9 cellular contexts compared by ENCODE assay signal in the genomic region with DNA sequence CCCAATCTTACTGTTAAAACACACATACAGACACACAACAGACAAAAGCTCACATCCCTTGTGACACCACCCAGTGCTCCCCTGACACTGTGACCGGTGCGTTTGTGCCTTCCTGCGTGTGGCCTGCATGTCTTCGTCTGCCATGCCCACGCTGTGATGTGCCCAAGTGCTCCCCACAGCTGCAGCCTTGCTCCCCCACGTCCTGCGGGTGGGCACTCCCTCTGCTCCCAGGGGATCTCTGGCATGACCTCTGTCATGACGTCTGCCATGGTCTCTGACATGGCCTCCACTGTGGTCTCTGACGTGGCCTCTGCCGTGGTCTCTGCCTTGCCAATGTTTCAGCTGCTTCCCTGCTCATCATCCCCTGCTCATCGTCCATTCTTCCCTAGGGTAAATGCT.
A peak's percentile ranks its signal among the peaks of the same experiment; 100 is the strongest.
DNase-seq lines count a peak whose midpoint lies in the region; ATAC-seq and TF ChIP-seq lines count a peak whose summit lies in the region.
"Had no signal": no experiment of that assay in that cellular context is flagged by ENCODE, and none has a peak within 500 bp of the region (broad histone marks: within the 10 kb centered on the region; RNA-seq: fewer than 3 reads in every experiment).

No MANE protein-coding gene starts in this region.

- peaks cover 5% of the 10 kb centered on the region for H3K36me3 Mint-ChIP-seq in T-helper 2 cell treated with Interferon-gamma antibody and Interleukin-4, amounts not matched to agents 5 μg/mL and 100 μg/mL, for 36 hours (ENCODE audit: low read depth)
- H3K36me3 Mint-ChIP-seq in naive thymus-derived CD8-positive, alpha-beta T cell, result no peaks in the 10 kb centered on the region

- H3K4me3 Mint-ChIP-seq in T-helper 2 cell treated with Interferon-gamma antibody and Interleukin-4, amounts not matched to agents 5 μg/mL and 100 μg/mL, for 36 hours, result peak overlapping the region; percentile 94
- peak overlapping the region; percentile 81 to 96 (median 89) for H3K4me3 Mint-ChIP-seq in naive thymus-derived CD8-positive, alpha-beta T cell

- peaks cover 2% of the 10 kb centered on the region for H3K27me3 Mint-ChIP-seq in T-helper 2 cell treated with Interferon-gamma antibody and Interleukin-4, amounts not matched to agents 5 μg/mL and 100 μg/mL, for 36 hours (ENCODE audit: low read depth)
- no peaks in the 10 kb centered on the region for H3K27me3 Mint-ChIP-seq in naive thymus-derived CD8-positive, alpha-beta T cell

- peak overlapping the region; percentile 100 for H3K27ac Mint-ChIP-seq in T-helper 2 cell treated with Interferon-gamma antibody and Interleukin-4, amounts not matched to agents 5 μg/mL and 100 μg/mL, for 36 hours
- peak overlapping the region; percentile 4 to 98 (median 86) for H3K27ac Mint-ChIP-seq in naive thymus-derived CD8-positive, alpha-beta T cell

- CTCF ChIA-PET in HEK293T (lab: Yijun Ruan, JAX), result no interaction called here

- H3K4me1 Mint-ChIP-seq in T-helper 2 cell treated with Interferon-gamma antibody and Interleukin-4, amounts not matched to agents 5 μg/mL and 100 μg/mL, for 36 hours (ENCODE audit: low read depth), result peaks cover 29% of the 10 kb centered on the region
- H3K4me1 Mint-ChIP-seq in naive thymus-derived CD8-positive, alpha-beta T cell, result peaks cover 22 to 40% (median 33%) of the 10 kb centered on the region in 4 donors

- POLR2A ChIA-PET in naive thymus-derived CD8-positive, alpha-beta T cell (lab: Charles Lee), result interaction anchor here (0.6 to 4.0 kb wide), 7 partner anchors 13 to 219 kb away, joined by 3 to 77 read pairs (median 5); no protein-coding TSS in a partner anchor
- POLR2A ChIA-PET in HEK293T (lab: Yijun Ruan, JAX), result no interaction called here

- no peak for DNase-seq in T-helper 2 cell treated with Interferon-gamma antibody and Interleukin-4, amounts not matched to agents 5 μg/mL and 100 μg/mL, for 36 hours (ENCODE audit: low spot score)
- peak in 1 of 10 donors; percentile 11 for DNase-seq in naive thymus-derived CD8-positive, alpha-beta T cell
- DNase-seq in NOMO-1 (lab: John Stamatoyannopoulos, UW; ENCODE audit: unreplicated experiment in 2 of 2) (no peak), HEK293T (ENCODE audit: extremely low spot score) (no peak), NCI-H2196 (lab: John Stamatoyannopoulos, UW; ENCODE audit: unreplicated experiment) (no peak)
- DNase-seq: SW 1271 had no signal

- H3K9me3 Mint-ChIP-seq in T-helper 2 cell treated with Interferon-gamma antibody and Interleukin-4, amounts not matched to agents 5 μg/mL and 100 μg/mL, for 36 hours, result no peaks in the 10 kb centered on the region
- H3K9me3 Mint-ChIP-seq in naive thymus-derived CD8-positive, alpha-beta T cell, result peaks cover 0 to 1% (median 0%) of the 10 kb centered on the region in 9 donors

- ATAC-seq in GM18520 (IDR thresholded peaks at IDR 0.05; ENCODE audit: unreplicated experiment) (peak; percentile 11), GM21717 (IDR thresholded peaks at IDR 0.05; ENCODE audit: unreplicated experiment) (peak; percentile 10), GM19023 (IDR thresholded peaks at IDR 0.05; ENCODE audit: unreplicated experiment) (no peak)
- ATAC-seq in naive thymus-derived CD8-positive, alpha-beta T cell, result no peak

TF ChIP-seq in HEK293T, 16 proteins besides CTCF, POLR2A, EP300 and RAD21:
- TF ChIP-seq ZNF384 (IDR thresholded peaks at IDR 0.05) (no peak), NFRKB (IDR thresholded peaks at IDR 0.05) (no peak), SUZ12 (IDR thresholded peaks at IDR 0.05) (no peak), HDGF (IDR thresholded peaks at IDR 0.05; ENCODE audit: borderline replicate concordance) (no peak), LEF1 (IDR thresholded peaks at IDR 0.05; ENCODE audit: borderline replicate concordance) (no peak), BHLHE40 (IDR thresholded peaks at IDR 0.05; ENCODE audit: borderline replicate concordance) (no peak), ELF4 (IDR thresholded peaks at IDR 0.05) (no peak), ARNT (IDR thresholded peaks at IDR 0.05) (no peak), TARDBP (IDR thresholded peaks at IDR 0.05) (no peak), CTBP1 (IDR thresholded peaks at IDR 0.05; ENCODE audit: borderline replicate concordance) (no peak), FOXM1 (IDR thresholded peaks at IDR 0.05; ENCODE audit: borderline replicate concordance) (no peak), FOXK2 (IDR thresholded peaks at IDR 0.05) (no peak)
- TF ChIP-seq, protein P1, sequence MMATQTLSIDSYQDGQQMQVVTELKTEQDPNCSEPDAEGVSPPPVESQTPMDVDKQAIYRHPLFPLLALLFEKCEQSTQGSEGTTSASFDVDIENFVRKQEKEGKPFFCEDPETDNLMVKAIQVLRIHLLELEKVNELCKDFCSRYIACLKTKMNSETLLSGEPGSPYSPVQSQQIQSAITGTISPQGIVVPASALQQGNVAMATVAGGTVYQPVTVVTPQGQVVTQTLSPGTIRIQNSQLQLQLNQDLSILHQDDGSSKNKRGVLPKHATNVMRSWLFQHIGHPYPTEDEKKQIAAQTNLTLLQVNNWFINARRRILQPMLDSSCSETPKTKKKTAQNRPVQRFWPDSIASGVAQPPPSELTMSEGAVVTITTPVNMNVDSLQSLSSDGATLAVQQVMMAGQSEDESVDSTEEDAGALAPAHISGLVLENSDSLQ (IDR thresholded peaks at IDR 0.05), result no peak

Comparison
In these comparisons a context has a peak if more than half of its experiments do, and no peak if none do; other contexts are left out.
1. ATAC-seq: peak in GM18520 (single experiment) and GM21717 (single experiment); none in naive thymus-derived CD8-positive, alpha-beta T cell (0 of 2) and GM19023 (single experiment).